ENCODE assay signal across 8 cellular contexts in genomic region chr19:2549701-2550191, GRCh38.
A peak's percentile ranks its signal among the peaks of the same experiment; 100 is the strongest.
DNase-seq lines count a peak whose midpoint lies in the region; ATAC-seq and TF ChIP-seq lines count a peak whose summit lies in the region.

No MANE protein-coding gene starts in this region.

- no peaks in the 10 kb centered on the region for H3K36me3 Mint-ChIP-seq in neural progenitor cell
- no peaks in the 10 kb centered on the region for H3K36me3 Mint-ChIP-seq in CD8-positive, alpha-beta memory T cell

- H3K9ac ChIP-seq in neural progenitor cell: no peak overlapping the region

- TF ChIP-seq CTCF in neural progenitor cell (IDR thresholded peaks at IDR 0.05): no peak

- CTCF ChIA-PET in CD8-positive, alpha-beta memory T cell (lab: Charles Lee): interaction anchor here (1.4 kb wide), 1 partner anchor 12 kb away, joined by 4 read pairs; no protein-coding TSS in a partner anchor

- H3K36me3 ChIP-seq in esophagus (ENCODE audit: control insufficient read depth in 2 of 2, insufficient read depth in 2 of 2, low read length in 1 of 2): no peaks in the 10 kb centered on the region
- H3K36me3 ChIP-seq in neural progenitor cell: no peaks in the 10 kb centered on the region
- H3K36me3 ChIP-seq in CD8-positive, alpha-beta memory T cell (ENCODE audit: insufficient read depth, low read length): no peaks in the 10 kb centered on the region

- DNase-seq in AG08396 (ENCODE audit: low spot score) (peak; percentile 86), OCI-M1 (lab: John Stamatoyannopoulos, UW) (peak; percentile 14), neural progenitor cell (ENCODE audit: low spot score) (no peak), cerebellum (ENCODE audit: low spot score) (no peak)
- DNase-seq in CD8-positive, alpha-beta memory T cell: no peak

- H3K4me3 ChIP-seq in esophagus (ENCODE audit: low read depth in 1 of 2, low read length in 2 of 2): no peak overlapping the region
- H3K4me3 ChIP-seq in neural progenitor cell: no peak overlapping the region
- H3K4me3 ChIP-seq in CD8-positive, alpha-beta memory T cell (ENCODE audit: low read length): no peak overlapping the region

- POLR2A ChIA-PET in CD8-positive, alpha-beta memory T cell (lab: Charles Lee): no interaction called here

- H3K27me3 Mint-ChIP-seq in neural progenitor cell (ENCODE audit: insufficient read depth, low read depth): peaks cover 2% of the 10 kb centered on the region
- peaks cover 0 to 3% of the 10 kb centered on the region in 2 donors for H3K27me3 Mint-ChIP-seq in CD8-positive, alpha-beta memory T cell

- H2AFZ ChIP-seq in neural progenitor cell (replicated peaks): no peak overlapping the region

- no peaks in the 10 kb centered on the region for H3K79me2 ChIP-seq in neural progenitor cell (ENCODE audit: low read depth)

- H3K4me1 ChIP-seq in esophagus (ENCODE audit: control insufficient read depth in 2 of 2, insufficient read depth in 2 of 2, low read length in 1 of 2): peaks cover 5 to 6% of the 10 kb centered on the region in 2 donors
- H3K4me1 ChIP-seq in neural progenitor cell: peaks cover 16% of the 10 kb centered on the region
- peaks cover 11% of the 10 kb centered on the region for H3K4me1 ChIP-seq in CD8-positive, alpha-beta memory T cell (ENCODE audit: insufficient read depth, low read length)

- peak overlapping the region; percentile 90 for H3K27ac Mint-ChIP-seq in neural progenitor cell
- peak overlapping the region in 1 of 8 donors; percentile 60 for H3K27ac Mint-ChIP-seq in CD8-positive, alpha-beta memory T cell

- peaks cover 20% of the 10 kb centered on the region for H3F3A ChIP-seq in neural progenitor cell (ENCODE audit: low read depth)

- no peaks in the 10 kb centered on the region for H4K20me1 ChIP-seq in neural progenitor cell (ENCODE audit: low read depth)

- no peak overlapping the region for H3K4me2 ChIP-seq in neural progenitor cell

- no peak for ATAC-seq in HG02852 (IDR thresholded peaks at IDR 0.05; ENCODE audit: unreplicated experiment)
- no peak for ATAC-seq in HG03280 (IDR thresholded peaks at IDR 0.05; ENCODE audit: unreplicated experiment)

- peaks cover 2% of the 10 kb centered on the region for H3K9me3 Mint-ChIP-seq in neural progenitor cell
- no peaks in the 10 kb centered on the region for H3K9me3 Mint-ChIP-seq in CD8-positive, alpha-beta memory T cell

- no peaks in the 10 kb centered on the region for H3K27me3 ChIP-seq in esophagus (ENCODE audit: control insufficient read depth in 1 of 2, insufficient read depth in 2 of 2, low read length in 2 of 2)
- H3K27me3 ChIP-seq in neural progenitor cell: peaks cover 6% of the 10 kb centered on the region
- H3K27me3 ChIP-seq in CD8-positive, alpha-beta memory T cell (ENCODE audit: insufficient read depth, low read length, poor library complexity, severe bottlenecking): no peaks in the 10 kb centered on the region

- WGBS in esophagus, 2 donors: 52 to 68% methylated on average over 11 of the region's 11 CpGs

- H3K4me3 Mint-ChIP-seq in neural progenitor cell: no peak overlapping the region
- H3K4me3 Mint-ChIP-seq in CD8-positive, alpha-beta memory T cell: no peak overlapping the region

- H3K4me1 Mint-ChIP-seq in neural progenitor cell: peaks cover 31% of the 10 kb centered on the region
- peaks cover 10 to 19% (median 15%) of the 10 kb centered on the region in 3 donors for H3K4me1 Mint-ChIP-seq in CD8-positive, alpha-beta memory T cell

- no peaks in the 10 kb centered on the region for H3K9me3 ChIP-seq in esophagus (ENCODE audit: control insufficient read depth in 2 of 2, insufficient read depth in 1 of 2, low read depth in 1 of 2, low read length in 1 of 2)
- H3K9me3 ChIP-seq in neural progenitor cell (ENCODE audit: low read depth): no peaks in the 10 kb centered on the region
- no peaks in the 10 kb centered on the region for H3K9me3 ChIP-seq in CD8-positive, alpha-beta memory T cell (ENCODE audit: low read length)

- H3K27ac ChIP-seq in esophagus (ENCODE audit: low read depth in 2 of 2, low read length in 1 of 2) (peak overlapping the region; percentile 22 to 69), neural progenitor cell (no peak overlapping the region)
- H3K27ac ChIP-seq in CD8-positive, alpha-beta memory T cell (ENCODE audit: low read depth, low read length): no peak overlapping the region

Comparison
In these comparisons a context has a peak if more than half of its experiments do, and no peak if none do; other contexts are left out.
1. DNase-seq: peak in AG08396 (single experiment) and OCI-M1 (single experiment); none in neural progenitor cell (single experiment), cerebellum (single experiment) and CD8-positive, alpha-beta memory T cell (0 of 5).
2. H3K27ac ChIP-seq: peak in esophagus (2 of 2); none in neural progenitor cell (single experiment) and CD8-positive, alpha-beta memory T cell (single experiment).